19 cellular contexts compared by ENCODE assay signal in the genomic region with DNA sequence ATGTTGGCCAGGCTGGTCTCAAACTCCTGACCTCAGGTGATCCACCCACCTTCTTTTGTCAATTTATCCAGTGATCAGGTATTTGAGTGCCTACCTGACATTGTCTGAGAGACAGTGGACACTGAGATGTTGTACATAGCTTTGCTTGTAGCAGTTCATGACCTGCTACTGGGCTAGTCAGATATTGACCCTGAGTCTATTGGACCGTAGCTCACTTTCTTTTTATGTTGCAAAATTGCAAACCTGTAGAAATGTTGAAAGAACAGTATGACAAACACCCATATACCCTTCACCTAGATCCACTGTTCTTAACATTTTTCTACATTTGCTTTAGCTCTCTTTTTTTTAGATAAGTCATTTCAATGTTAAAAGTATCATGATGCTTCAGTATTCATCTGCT.
"Had no signal": no experiment of that assay in that cellular context is flagged by ENCODE, and none has a peak within 500 bp of the region (broad histone marks: within the 10 kb centered on the region; RNA-seq: fewer than 3 reads in every experiment).

No MANE protein-coding gene starts in this region.

- H3K4me3 Mint-ChIP-seq: nephron; stimulated activated naive B cell treated with anti-CD40 and anti-IgM and Interleukin-4, amounts not matched to agents 10 μg/mL and 1 μg/mL and 100 μg/mL, for 72 hours; stimulated activated naive CD8-positive, alpha-beta T cell treated with anti-CD3 and anti-CD28 coated beads, Interleukin-15, Interleukin-2, amounts not matched to agents 100 ng/mL and 50 ng/mL, for 24 hours had no signal

- H3K4me3 ChIP-seq: left lung, lower lobe of right lung, prostate gland, right atrium auricular region, sigmoid colon, thoracic aorta, tibial nerve, upper lobe of left lung, uterus had no signal

- FAIRE-seq: frontal cortex, kidney had no signal

- H3K27ac ChIP-seq: left lung, lower lobe of right lung, prostate gland, right atrium auricular region, sigmoid colon, thoracic aorta, tibial nerve, upper lobe of left lung, uterus had no signal

- H3K27me3 ChIP-seq: left lung, right atrium auricular region, sigmoid colon, tibial nerve, upper lobe of left lung, uterus had no signal

- H3K4me1 ChIP-seq: left lung, prostate gland, right atrium auricular region, sigmoid colon, uterus had no signal

- H3K9me3 Mint-ChIP-seq: nephron; stimulated activated naive B cell treated with anti-CD40 and anti-IgM and Interleukin-4, amounts not matched to agents 10 μg/mL and 1 μg/mL and 100 μg/mL, for 72 hours; stimulated activated naive CD8-positive, alpha-beta T cell treated with anti-CD3 and anti-CD28 coated beads, Interleukin-15, Interleukin-2, amounts not matched to agents 100 ng/mL and 50 ng/mL, for 24 hours had no signal

- ATAC-seq: left lung; lower lobe of right lung; stimulated activated naive B cell treated with anti-CD40 and anti-IgM and Interleukin-4, amounts not matched to agents 10 μg/mL and 1 μg/mL and 100 μg/mL, for 72 hours had no signal

- H3K36me3 ChIP-seq: left lung, lower lobe of right lung, prostate gland, right atrium auricular region, sigmoid colon, thoracic aorta, tibial nerve, upper lobe of left lung, uterus had no signal

- H3K27me3 Mint-ChIP-seq: stimulated activated naive B cell treated with anti-CD40 and anti-IgM and Interleukin-4, amounts not matched to agents 10 μg/mL and 1 μg/mL and 100 μg/mL, for 72 hours; stimulated activated naive CD8-positive, alpha-beta T cell treated with anti-CD3 and anti-CD28 coated beads, Interleukin-15, Interleukin-2, amounts not matched to agents 100 ng/mL and 50 ng/mL, for 24 hours had no signal

- DNase-seq: cortex of kidney; head of caudate nucleus; kidney; left lung; lower lobe of right lung; nucleus accumbens; sigmoid colon; stimulated activated CD4-positive, alpha-beta T cell treated with anti-CD3 and anti-CD28 coated beads, Interleukin-2, amount 100 ng/mL, for 24 hours; stimulated activated CD4-positive, alpha-beta T cell treated with anti-CD3 and anti-CD28 coated beads, Interleukin-4, amount 100 ng/mL, for 24 hours; stimulated activated naive B cell treated with anti-CD40 and anti-IgM and Interleukin-4, amounts not matched to agents 10 μg/mL and 1 μg/mL and 100 μg/mL, for 72 hours; upper lobe of left lung; uterus had no signal

- H3K27ac Mint-ChIP-seq: stimulated activated naive B cell treated with anti-CD40 and anti-IgM and Interleukin-4, amounts not matched to agents 10 μg/mL and 1 μg/mL and 100 μg/mL, for 72 hours; stimulated activated naive CD8-positive, alpha-beta T cell treated with anti-CD3 and anti-CD28 coated beads, Interleukin-15, Interleukin-2, amounts not matched to agents 100 ng/mL and 50 ng/mL, for 24 hours had no signal

- H3K9me3 ChIP-seq: left lung, lower lobe of right lung, prostate gland, right atrium auricular region, sigmoid colon, thoracic aorta, tibial nerve, upper lobe of left lung, uterus had no signal
